In the genomic region with DNA sequence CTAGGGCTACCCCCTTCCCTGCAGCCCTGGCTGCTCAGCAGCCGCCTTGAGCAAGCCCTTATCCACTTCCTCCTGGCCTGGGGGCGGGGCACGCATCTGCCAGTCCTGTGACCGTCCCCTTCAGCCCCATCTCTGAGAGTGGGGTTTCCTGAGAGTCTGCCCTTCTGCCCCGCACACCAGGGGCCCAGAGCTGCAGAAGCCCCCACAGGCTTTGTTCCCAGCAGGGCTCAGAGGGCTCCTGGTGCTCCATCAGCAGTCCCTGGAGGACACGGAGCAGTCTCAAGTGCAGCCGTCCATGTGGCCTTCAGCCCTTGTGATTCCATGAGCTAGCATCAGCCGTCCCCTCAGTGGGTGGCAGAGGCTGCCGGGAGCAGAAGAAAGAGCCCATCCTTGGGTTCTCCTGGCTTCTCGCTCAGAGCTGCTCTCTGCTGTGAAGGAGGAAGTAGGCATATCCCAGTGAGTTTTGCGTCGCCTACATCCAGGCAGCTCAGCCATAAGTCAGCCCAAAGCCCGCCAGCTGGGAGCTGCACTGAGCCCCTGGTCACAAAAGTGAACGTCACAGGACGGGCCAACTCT, we compare ENCODE assay signal across 9 cellular contexts. TPM values are rescaled to one million over a fixed set of nuclear protein-coding genes. Genes with fewer than 3 reads are reported as not detected.
A peak's percentile ranks its signal among the peaks of the same experiment; 100 is the strongest.
DNase-seq lines count a peak whose midpoint lies in the region; ATAC-seq and TF ChIP-seq lines count a peak whose summit lies in the region.
"Had no signal": no experiment of that assay in that cellular context is flagged by ENCODE, and none has a peak within 500 bp of the region (broad histone marks: within the 10 kb centered on the region; RNA-seq: fewer than 3 reads in every experiment).

No MANE protein-coding gene starts in this region.

- no peak overlapping the region for H2AFZ ChIP-seq in Karpas-422 (ENCODE audit: low read length)

- CTCF ChIA-PET in naive thymus-derived CD4-positive, alpha-beta T cell (lab: Charles Lee): no interaction called here

- peaks cover 52 to 100% (median 74%) of the 10 kb centered on the region in 10 experiments for H3K4me1 ChIP-seq in BLaER1 treated with 17β-estradiol and CSF1 and Interleukin-3, amounts not matched to agents 10 nM and 100 nM
- H3K4me1 ChIP-seq in Karpas-422 (ENCODE audit: low read length): peaks cover 25% of the 10 kb centered on the region
- H3K4me1 ChIP-seq in naive thymus-derived CD4-positive, alpha-beta T cell (ENCODE audit: control insufficient read depth in 2 of 2, insufficient read depth in 2 of 2, low read length in 2 of 2): peaks cover 4 to 28% of the 10 kb centered on the region in 2 donors

- H3K4me3 ChIP-seq in BLaER1 treated with 17β-estradiol and CSF1 and Interleukin-3, amounts not matched to agents 10 nM and 100 nM: peak overlapping the region in 3 of 10 experiments; percentile 26 to 49 (median 38); a peak in 6 of 20 replicates
- H3K4me3 ChIP-seq in Karpas-422 (ENCODE audit: low read length) (no peak overlapping the region), dorsolateral prefrontal cortex (peak overlapping the region in 2 of 59 donors; percentile 1 to 6)
- H3K4me3 ChIP-seq in naive thymus-derived CD4-positive, alpha-beta T cell (ENCODE audit: low read length): no peak overlapping the region

- H3K9me2 ChIP-seq in Karpas-422 (replicated peaks; ENCODE audit: insufficient read depth, low read length): no peaks in the 10 kb centered on the region

- H3K27me3 ChIP-seq in BLaER1 treated with 17β-estradiol and CSF1 and Interleukin-3, amounts not matched to agents 10 nM and 100 nM: no peaks in the 10 kb centered on the region
- no peaks in the 10 kb centered on the region for H3K27me3 ChIP-seq in Karpas-422 (ENCODE audit: low read length)
- H3K27me3 ChIP-seq in dorsolateral prefrontal cortex: no peaks in the 10 kb centered on the region
- H3K27me3 ChIP-seq in naive thymus-derived CD4-positive, alpha-beta T cell (ENCODE audit: control insufficient read depth in 2 of 2, insufficient read depth in 2 of 2, low read length in 2 of 2): no peaks in the 10 kb centered on the region

- H3K4me3 Mint-ChIP-seq in naive thymus-derived CD4-positive, alpha-beta T cell: no peak overlapping the region

- ATAC-seq in naive thymus-derived CD4-positive, alpha-beta T cell: peak; percentile 73

- H3K36me3 Mint-ChIP-seq in naive thymus-derived CD4-positive, alpha-beta T cell: peaks cover 0 to 15% (median 8%) of the 10 kb centered on the region in 5 donors

- peaks cover 0 to 8% (median 3%) of the 10 kb centered on the region in 11 experiments; a peak in 5 of 22 replicates for H3K9me3 ChIP-seq in BLaER1 treated with 17β-estradiol and CSF1 and Interleukin-3, amounts not matched to agents 10 nM and 100 nM (replicated peaks in 1 of 11)
- H3K9me3 ChIP-seq in Karpas-422 (ENCODE audit: low read length): no peaks in the 10 kb centered on the region
- H3K9me3 ChIP-seq in naive thymus-derived CD4-positive, alpha-beta T cell (ENCODE audit: control insufficient read depth in 2 of 3, low read length in 3 of 3): no peaks in the 10 kb centered on the region

- no peaks in the 10 kb centered on the region for H3K27me3 Mint-ChIP-seq in naive thymus-derived CD4-positive, alpha-beta T cell

- H3K9ac ChIP-seq in BLaER1 treated with 17β-estradiol and CSF1 and Interleukin-3, amounts not matched to agents 10 nM and 100 nM: peak overlapping the region; percentile 18 to 87 (median 67); a peak in 17 of 22 replicates
- H3K9ac ChIP-seq in Karpas-422 (ENCODE audit: low read length): peak overlapping the region; percentile 38; the same call in 1 of the 2 replicates

- no peak for TF ChIP-seq CTCF in dorsolateral prefrontal cortex (IDR thresholded peaks at IDR 0.05 in 54 of 56, conservative IDR thresholded peaks at IDR 0.05 in 2 of 56; ENCODE audit: low read depth in 1 of 56, partially characterized antibody in 56 of 56)

- intact Hi-C loops in dorsolateral prefrontal cortex (cut with DNase I): no loop called here
- intact Hi-C loops in naive thymus-derived CD4-positive, alpha-beta T cell (cut with micrococcal nuclease): no loop called here

- H3K27ac Mint-ChIP-seq in naive thymus-derived CD4-positive, alpha-beta T cell: peak overlapping the region in 2 of 9 donors; percentile 14 to 32

- H3K4me1 Mint-ChIP-seq in naive thymus-derived CD4-positive, alpha-beta T cell: peaks cover 37 to 76% (median 56%) of the 10 kb centered on the region in 7 donors

- H3K36me3 ChIP-seq in BLaER1 treated with 17β-estradiol and CSF1 and Interleukin-3, amounts not matched to agents 10 nM and 100 nM: peaks cover 27 to 62% (median 47%) of the 10 kb centered on the region in 11 experiments; a peak in 21 of 22 replicates
- H3K36me3 ChIP-seq in Karpas-422 (ENCODE audit: insufficient read depth, low read length): no peaks in the 10 kb centered on the region
- H3K36me3 ChIP-seq in naive thymus-derived CD4-positive, alpha-beta T cell (ENCODE audit: control insufficient read depth in 2 of 3, insufficient read depth in 3 of 3, low read length in 3 of 3): peaks cover 0 to 3% (median 0%) of the 10 kb centered on the region in 3 experiments

- H3K4me2 ChIP-seq in BLaER1 treated with 17β-estradiol and CSF1 and Interleukin-3, amounts not matched to agents 10 nM and 100 nM: peak overlapping the region; percentile 72 to 100 (median 86)
- H3K4me2 ChIP-seq in Karpas-422 (ENCODE audit: low read depth, low read length, poor library complexity, severe bottlenecking): no peak overlapping the region

- DNase-seq in Karpas-422: peak; percentile 63
- DNase-seq in dorsolateral prefrontal cortex: peak in 2 of 10 donors; percentile 46 to 57
- DNase-seq in naive thymus-derived CD4-positive, alpha-beta T cell: no peak
- DNase-seq in HuH-7.5 (ENCODE audit: low spot score): no peak
- DNase-seq in DMS79 (lab: John Stamatoyannopoulos, UW): no peak
- DNase-seq in NCI-H1048 (lab: John Stamatoyannopoulos, UW): no peak
- DNase-seq in islet precursor cell: no peak
- DNase-seq: NCI-H2081 had no signal

- POLR2A ChIA-PET in naive thymus-derived CD4-positive, alpha-beta T cell (lab: Charles Lee): interaction anchor here (0.5 kb wide), 1 partner anchor 39 kb away, joined by 4 read pairs; no protein-coding TSS in a partner anchor

- H3K9me3 Mint-ChIP-seq in naive thymus-derived CD4-positive, alpha-beta T cell: no peaks in the 10 kb centered on the region

- peak overlapping the region; percentile 71 to 98 (median 80) for H3K27ac ChIP-seq in BLaER1 treated with 17β-estradiol and CSF1 and Interleukin-3, amounts not matched to agents 10 nM and 100 nM
- H3K27ac ChIP-seq in Karpas-422 (ENCODE audit: low read length): peak overlapping the region; percentile 47; the same call in 1 of the 2 replicates
- peak overlapping the region in 47 of 59 donors; percentile 1 to 90 (median 53) for H3K27ac ChIP-seq in dorsolateral prefrontal cortex
- no peak overlapping the region for H3K27ac ChIP-seq in naive thymus-derived CD4-positive, alpha-beta T cell (ENCODE audit: low read depth, low read length)

- peaks cover 96% of the 10 kb centered on the region for H3K79me2 ChIP-seq in Karpas-422 (ENCODE audit: low read length)

- peaks cover 34 to 97% (median 87%) of the 10 kb centered on the region in 11 experiments; a peak in 21 of 22 replicates for H4K20me1 ChIP-seq in BLaER1 treated with 17β-estradiol and CSF1 and Interleukin-3, amounts not matched to agents 10 nM and 100 nM
- H4K20me1 ChIP-seq in Karpas-422 (ENCODE audit: insufficient read depth, low read depth, low read length): peaks cover 46% of the 10 kb centered on the region

RNA-seq across cellular contexts. Expression of gene MYO9B, which starts 16.3 kb away (rescaled TPM):
- total RNA-seq in Karpas-422 (2014; rRNA removed; shearing (Covaris generic); ENCODE audit: low replicate concordance): 80.1 and 114 TPM in 2 replicates
- total RNA-seq in dorsolateral prefrontal cortex: 100 to 1,000 TPM in 63 of 120 experiments, 10 to 100 TPM in 57; 49.9 to 250 (median 101) TPM
- 100 to 1,000 TPM; 154 to 297 (median 205) TPM for total RNA-seq in naive thymus-derived CD4-positive, alpha-beta T cell
- 10 to 100 TPM in 1 of 2 donors, 1 to 10 TPM in 1; 5.6 to 26.2 TPM for polyA plus RNA-seq in naive thymus-derived CD4-positive, alpha-beta T cell

RNA-seq across cellular contexts. Expression of gene HAUS8, which starts 16.6 kb away (rescaled TPM):
- 17.6 and 20.4 TPM in 2 replicates for total RNA-seq in Karpas-422 (2014; rRNA removed; shearing (Covaris generic); ENCODE audit: low replicate concordance)
- total RNA-seq in dorsolateral prefrontal cortex: 1 to 10 TPM; 1.9 to 8.7 (median 4.2) TPM
- 10 to 100 TPM; 16.7 to 31.5 (median 19.3) TPM for total RNA-seq in naive thymus-derived CD4-positive, alpha-beta T cell
- 10 to 100 TPM in 1 of 2 donors, 1 to 10 TPM in 1; 9.4 to 11.5 TPM for polyA plus RNA-seq in naive thymus-derived CD4-positive, alpha-beta T cell
